ENCODE assay signal across 8 cellular contexts in genomic region chr10:43421201-43421507, GRCh38. TPM values are rescaled to one million over a fixed set of nuclear protein-coding genes. Genes with fewer than 3 reads are reported as not detected.
DNase-seq lines count a peak whose midpoint lies in the region; ATAC-seq and TF ChIP-seq lines count a peak whose summit lies in the region.

No MANE protein-coding gene starts in this region.

- intact Hi-C loops in colonic mucosa (cut with DNase I) = no loop called here

- no peak for ATAC-seq in natural killer cell treated with Interleukin-12 subunit alpha and Interleukin-12 subunit beta and Interleukin-15 and Interleukin-18, amount 100 ng/mL, for 72 hours

- H3K4me1 Mint-ChIP-seq in IgD-negative memory B cell = peaks cover 18 to 32% (median 24%) of the 10 kb centered on the region in 3 donors
- H3K4me1 Mint-ChIP-seq in natural killer cell treated with Interleukin-12 subunit alpha and Interleukin-12 subunit beta and Interleukin-15 and Interleukin-18, amount 100 ng/mL, for 72 hours (ENCODE audit: low read depth in 2 of 2) = peaks cover 29 to 38% of the 10 kb centered on the region in 2 donors

- H3K27ac Mint-ChIP-seq in IgD-negative memory B cell = peak overlapping the region; percentile 91 to 98 (median 96)
- peak overlapping the region; percentile 99 to 100 for H3K27ac Mint-ChIP-seq in natural killer cell treated with Interleukin-12 subunit alpha and Interleukin-12 subunit beta and Interleukin-15 and Interleukin-18, amount 100 ng/mL, for 72 hours

- no peaks in the 10 kb centered on the region for H3K27me3 ChIP-seq in BLaER1 treated with 17β-estradiol and CSF1 and Interleukin-3, amounts not matched to agents 10 nM and 100 nM
- no peaks in the 10 kb centered on the region for H3K27me3 ChIP-seq in colonic mucosa

- peaks cover 0 to 26% (median 17%) of the 10 kb centered on the region in 11 experiments; a peak in 18 of 22 replicates for H3K9me3 ChIP-seq in BLaER1 treated with 17β-estradiol and CSF1 and Interleukin-3, amounts not matched to agents 10 nM and 100 nM (replicated peaks in 1 of 11)
- no peaks in the 10 kb centered on the region for H3K9me3 ChIP-seq in colonic mucosa

- H3K9me3 Mint-ChIP-seq in IgD-negative memory B cell = no peaks in the 10 kb centered on the region
- H3K9me3 Mint-ChIP-seq in natural killer cell treated with Interleukin-12 subunit alpha and Interleukin-12 subunit beta and Interleukin-15 and Interleukin-18, amount 100 ng/mL, for 72 hours = no peaks in the 10 kb centered on the region

- H3K4me3 Mint-ChIP-seq in IgD-negative memory B cell = peak overlapping the region; percentile 92 to 97 (median 96)
- H3K4me3 Mint-ChIP-seq in natural killer cell treated with Interleukin-12 subunit alpha and Interleukin-12 subunit beta and Interleukin-15 and Interleukin-18, amount 100 ng/mL, for 72 hours = peak overlapping the region; percentile 94

- DNase-seq in colonic mucosa = no peak
- no peak for DNase-seq in natural killer cell treated with Interleukin-12 subunit alpha and Interleukin-12 subunit beta and Interleukin-15 and Interleukin-18, amount 100 ng/mL, for 72 hours (ENCODE audit: low spot score)
- no peak for DNase-seq in LoVo (ENCODE audit: low spot score)
- no peak for DNase-seq in NCI-H526 (lab: John Stamatoyannopoulos, UW)
- no peak for DNase-seq in stimulated activated CD4-positive, alpha-beta T cell treated with anti-CD3 and anti-CD28 coated beads, Interleukin-1b, Interleukin-23, amount 100 ng/mL, for 48 hours
- no peak for DNase-seq in inferior parietal cortex (ENCODE audit: extremely low spot score)

- H3K27me3 Mint-ChIP-seq in IgD-negative memory B cell = no peaks in the 10 kb centered on the region
- H3K27me3 Mint-ChIP-seq in natural killer cell treated with Interleukin-12 subunit alpha and Interleukin-12 subunit beta and Interleukin-15 and Interleukin-18, amount 100 ng/mL, for 72 hours = no peaks in the 10 kb centered on the region

- H3K36me3 ChIP-seq in BLaER1 treated with 17β-estradiol and CSF1 and Interleukin-3, amounts not matched to agents 10 nM and 100 nM = no peaks in the 10 kb centered on the region
- H3K36me3 ChIP-seq in colonic mucosa = no peaks in the 10 kb centered on the region

- H3K9ac ChIP-seq in BLaER1 treated with 17β-estradiol and CSF1 and Interleukin-3, amounts not matched to agents 10 nM and 100 nM = peak overlapping the region; percentile 87 to 96 (median 90)
- peak overlapping the region; percentile 74 to 77 for H3K9ac ChIP-seq in colonic mucosa (ENCODE audit: low read depth in 2 of 2, low read length in 2 of 2)

- peak overlapping the region; percentile 90 to 99 (median 96) for H3K27ac ChIP-seq in BLaER1 treated with 17β-estradiol and CSF1 and Interleukin-3, amounts not matched to agents 10 nM and 100 nM
- H3K27ac ChIP-seq in colonic mucosa = peak overlapping the region; percentile 97

- TF ChIP-seq CTCF in colonic mucosa (IDR thresholded peaks at IDR 0.05) = no peak

- H3K36me3 Mint-ChIP-seq in IgD-negative memory B cell = no peaks in the 10 kb centered on the region
- H3K36me3 Mint-ChIP-seq in natural killer cell treated with Interleukin-12 subunit alpha and Interleukin-12 subunit beta and Interleukin-15 and Interleukin-18, amount 100 ng/mL, for 72 hours = no peaks in the 10 kb centered on the region

- H3K4me3 ChIP-seq in BLaER1 treated with 17β-estradiol and CSF1 and Interleukin-3, amounts not matched to agents 10 nM and 100 nM = peak overlapping the region; percentile 44 to 68 (median 58)
- peak overlapping the region; percentile 46 for H3K4me3 ChIP-seq in colonic mucosa

- H3K4me2 ChIP-seq in BLaER1 treated with 17β-estradiol and CSF1 and Interleukin-3, amounts not matched to agents 10 nM and 100 nM = peak overlapping the region; percentile 81 to 93 (median 86)

- peaks cover 50 to 71% (median 64%) of the 10 kb centered on the region in 10 experiments for H3K4me1 ChIP-seq in BLaER1 treated with 17β-estradiol and CSF1 and Interleukin-3, amounts not matched to agents 10 nM and 100 nM
- peaks cover 5% of the 10 kb centered on the region for H3K4me1 ChIP-seq in colonic mucosa

- no peaks in the 10 kb centered on the region for H4K20me1 ChIP-seq in BLaER1 treated with 17β-estradiol and CSF1 and Interleukin-3, amounts not matched to agents 10 nM and 100 nM

RNA-seq across cellular contexts. Expression of gene HNRNPF, which starts 12.2 kb away (rescaled TPM):
- 242 TPM for polyA plus RNA-seq in IgD-negative memory B cell
- total RNA-seq in colonic mucosa = 100 to 1,000 TPM; 250 to 394 TPM
- 100 to 1,000 TPM; 340 to 514 TPM for total RNA-seq in natural killer cell treated with Interleukin-12 subunit alpha and Interleukin-12 subunit beta and Interleukin-15 and Interleukin-18, amount 100 ng/mL, for 72 hours

RNA-seq across cellular contexts. Expression of gene ZNF487, which starts 15.8 kb away (rescaled TPM):
- 6.1 TPM for polyA plus RNA-seq in IgD-negative memory B cell
- 1 to 10 TPM; 2.8 to 4.5 TPM for total RNA-seq in colonic mucosa
- 1 to 10 TPM; 3.5 to 5.7 TPM for total RNA-seq in natural killer cell treated with Interleukin-12 subunit alpha and Interleukin-12 subunit beta and Interleukin-15 and Interleukin-18, amount 100 ng/mL, for 72 hours

RNA-seq across cellular contexts. Expression of gene FXYD4, which starts 49.7 kb away (rescaled TPM):
- polyA plus RNA-seq in IgD-negative memory B cell = not detected
- under 1 TPM in 1 of 2 donors, not detected in 1; 0.98 TPM for total RNA-seq in colonic mucosa
- not detected for total RNA-seq in natural killer cell treated with Interleukin-12 subunit alpha and Interleukin-12 subunit beta and Interleukin-15 and Interleukin-18, amount 100 ng/mL, for 72 hours
